Comparison of ENCODE assay signal across 11 cellular contexts in genomic region chr6:103101267-103101666, GRCh38.
"Had no signal": no experiment of that assay in that cellular context is flagged by ENCODE, and none has a peak within 500 bp of the region (broad histone marks: within the 10 kb centered on the region; RNA-seq: fewer than 3 reads in every experiment).

No MANE protein-coding gene starts in this region.

- FAIRE-seq: H1, H54 had no signal

- H3K9ac ChIP-seq: GM23248 had no signal

- H3K36me3 ChIP-seq: HAP-1 had no signal

- H2AFZ ChIP-seq: GM23248, GM23338 had no signal

- H3K27ac Mint-ChIP-seq: GM23338, H9, HFFc6 had no signal

- H3K9me3 ChIP-seq: HAP-1 had no signal

- H3K4me3 Mint-ChIP-seq: GM23338, H9, HFFc6 had no signal

- H3K4me2 ChIP-seq: GM23338 had no signal

- H3K4me1 ChIP-seq: HAP-1 had no signal

- H3K27ac ChIP-seq: GM23248 had no signal

- ATAC-seq: GM23338, HCT116 had no signal

- DNase-seq: GM23248, GOT3, H7, H9, HCEC 1CT, HFFc6 had no signal

- H3K4me3 ChIP-seq: GM23248, GM23338, HAP-1 had no signal
